ENCODE assay signal across 8 cellular contexts in the genomic region with DNA sequence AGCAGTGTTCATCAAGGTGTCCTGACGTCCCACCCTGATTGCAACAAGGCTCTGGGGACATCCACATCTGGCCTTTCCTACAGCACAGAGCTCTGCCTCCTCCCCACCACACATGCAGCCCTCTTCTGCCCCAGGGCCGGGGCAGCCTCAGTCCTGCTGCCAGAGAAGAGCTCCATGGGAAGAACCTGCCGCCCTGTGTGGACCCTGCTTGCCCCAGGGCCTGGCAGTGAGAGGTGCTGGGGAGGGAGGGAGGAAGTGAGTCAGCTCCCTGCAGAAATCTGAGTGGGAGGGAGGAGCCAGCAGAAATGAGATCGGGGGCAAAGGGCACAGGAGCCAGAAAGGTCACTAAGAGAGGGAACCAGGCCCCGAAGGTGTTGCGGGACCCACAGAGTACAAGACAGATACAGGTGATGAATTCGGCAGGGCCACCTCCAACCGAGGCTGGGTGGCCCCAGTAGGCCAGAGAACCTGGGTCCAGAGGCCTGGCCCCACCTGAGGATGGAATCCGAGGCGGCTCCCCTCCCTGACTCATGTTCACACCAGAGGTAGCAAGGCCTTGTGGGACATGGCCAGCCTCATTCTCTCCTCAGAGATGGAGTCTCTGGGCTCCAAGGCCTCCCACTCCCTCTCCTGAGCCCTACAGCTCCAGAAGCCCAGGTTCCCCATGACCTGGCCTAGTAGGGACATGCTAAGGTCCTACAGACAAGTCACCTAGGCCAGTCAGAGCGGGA. TPM values are rescaled to one million over a fixed set of nuclear protein-coding genes. Genes with fewer than 3 reads are reported as not detected.
DNase-seq lines count a peak whose midpoint lies in the region; ATAC-seq lines count a peak whose summit lies in the region.

No MANE protein-coding gene starts in this region.

- no peak overlapping the region for H3K4me3 ChIP-seq in ectodermal cell (ENCODE audit: insufficient read depth, low read depth, low read length)
- H3K4me3 ChIP-seq in neuronal stem cell (ENCODE audit: low read length in 2 of 2), result no peak overlapping the region

- ATAC-seq in GM21515 (IDR thresholded peaks at IDR 0.05; ENCODE audit: unreplicated experiment), result no peak
- ATAC-seq in GM18868 (IDR thresholded peaks at IDR 0.05; ENCODE audit: unreplicated experiment), result no peak

- no peak overlapping the region for H2AFZ ChIP-seq in neuronal stem cell (ENCODE audit: low read length)

- POLR2A ChIA-PET in activated CD4-positive, alpha-beta T cell treated with anti-CD3 and anti-CD28 coated beads, Interleukin-2, amount 10 ng/mL, durations not matched to agents 7 days and 5 days (lab: Charles Lee), result no interaction called here

- H3K79me1 ChIP-seq in neuronal stem cell (ENCODE audit: low read depth, low read length), result peaks cover 2% of the 10 kb centered on the region

- H2BK5ac ChIP-seq in neuronal stem cell (ENCODE audit: low read length), result peak overlapping the region; percentile 69

- peak overlapping the region; percentile 70 for H3K27ac ChIP-seq in ectodermal cell (ENCODE audit: insufficient read depth, low read depth, low read length, poor library complexity, severe bottlenecking)
- peak overlapping the region; percentile 59 for H3K27ac ChIP-seq in neuronal stem cell (replicated peaks; ENCODE audit: low read length)

- no peaks in the 10 kb centered on the region for H3K36me3 Mint-ChIP-seq in activated CD4-positive, alpha-beta T cell treated with anti-CD3 and anti-CD28 coated beads, Interleukin-2, amount 10 ng/mL, durations not matched to agents 7 days and 5 days (ENCODE audit: low read depth)

- H4K8ac ChIP-seq in neuronal stem cell (ENCODE audit: low read depth, low read length), result no peak overlapping the region

- H3K36me3 ChIP-seq in ectodermal cell (ENCODE audit: control insufficient read depth, insufficient read depth, low read length) (no peaks in the 10 kb centered on the region), neuronal stem cell (replicated peaks in 1 of 2; ENCODE audit: control insufficient read depth in 2 of 2, insufficient read depth in 2 of 2, low read length in 2 of 2) (no peaks in the 10 kb centered on the region)

- H3K27me3 ChIP-seq in ectodermal cell (ENCODE audit: control insufficient read depth, insufficient read depth, low read length, poor library complexity, severe bottlenecking), result no peaks in the 10 kb centered on the region
- no peaks in the 10 kb centered on the region for H3K27me3 ChIP-seq in neuronal stem cell (ENCODE audit: control insufficient read depth in 3 of 3, insufficient read depth in 3 of 3, low read depth in 1 of 3, low read length in 3 of 3)

- H3K27ac Mint-ChIP-seq in activated CD4-positive, alpha-beta T cell treated with anti-CD3 and anti-CD28 coated beads, Interleukin-2, amount 10 ng/mL, durations not matched to agents 7 days and 5 days, result peak overlapping the region; percentile 90

- H3K18ac ChIP-seq in neuronal stem cell (ENCODE audit: low read length), result peak overlapping the region; percentile 95

- peak overlapping the region; percentile 32 for H3K9ac ChIP-seq in neuronal stem cell (ENCODE audit: low read depth, low read length, poor library complexity)

- H2AK5ac ChIP-seq in neuronal stem cell (ENCODE audit: low read depth, low read length), result peak overlapping the region; percentile 77

- CTCF ChIA-PET in activated CD4-positive, alpha-beta T cell treated with anti-CD3 and anti-CD28 coated beads, Interleukin-2, amount 10 ng/mL, durations not matched to agents 7 days and 5 days (lab: Charles Lee), result interaction anchor here (0.7 to 1.9 kb wide), 9 partner anchors 10 to 137 kb away, joined by 3 to 11 read pairs (median 4); a partner anchor contains a TSS

- peaks cover 54% of the 10 kb centered on the region for H3K4me1 Mint-ChIP-seq in activated CD4-positive, alpha-beta T cell treated with anti-CD3 and anti-CD28 coated beads, Interleukin-2, amount 10 ng/mL, durations not matched to agents 7 days and 5 days

- H2BK12ac ChIP-seq in neuronal stem cell (ENCODE audit: low read length), result no peak overlapping the region

- no peak overlapping the region for H2BK120ac ChIP-seq in neuronal stem cell (ENCODE audit: low read depth, low read length)

- H4K91ac ChIP-seq in neuronal stem cell (ENCODE audit: low read depth, low read length, poor library complexity), result no peak overlapping the region

- 87% methylated on average over 11 of the region's 11 CpGs for WGBS in ectodermal cell, 2 experiments
- WGBS in neuronal stem cell (ENCODE audit: extremely low coverage in 2 of 2, insufficient read length in 2 of 2, insufficient replicate concordance in 1 of 2), 2 donors, result no CpG with 5 or more reads among the region's 11 CpGs

- H3K4me3 Mint-ChIP-seq in activated CD4-positive, alpha-beta T cell treated with anti-CD3 and anti-CD28 coated beads, Interleukin-2, amount 10 ng/mL, durations not matched to agents 7 days and 5 days, result peak overlapping the region; percentile 12

- no peak overlapping the region for H3K4ac ChIP-seq in neuronal stem cell (ENCODE audit: low read length)

- H3K4me2 ChIP-seq in neuronal stem cell (ENCODE audit: insufficient read depth, low read length, poor library complexity, severe bottlenecking), result no peak overlapping the region

- peak overlapping the region; percentile 25 for H2BK15ac ChIP-seq in neuronal stem cell (ENCODE audit: low read length)

- no peaks in the 10 kb centered on the region for H3K27me3 Mint-ChIP-seq in activated CD4-positive, alpha-beta T cell treated with anti-CD3 and anti-CD28 coated beads, Interleukin-2, amount 10 ng/mL, durations not matched to agents 7 days and 5 days

- H3K9me3 ChIP-seq in ectodermal cell (ENCODE audit: control insufficient read depth, low read length) (no peaks in the 10 kb centered on the region), neuronal stem cell (replicated peaks in 1 of 2; ENCODE audit: control insufficient read depth in 2 of 2, insufficient read depth in 1 of 2, low read depth in 1 of 2, low read length in 2 of 2) (no peaks in the 10 kb centered on the region)

- H3K23ac ChIP-seq in neuronal stem cell (ENCODE audit: low read depth, low read length, poor library complexity), result peak overlapping the region; percentile 19

- no peaks in the 10 kb centered on the region for H3K9me3 Mint-ChIP-seq in activated CD4-positive, alpha-beta T cell treated with anti-CD3 and anti-CD28 coated beads, Interleukin-2, amount 10 ng/mL, durations not matched to agents 7 days and 5 days

- H3K4me1 ChIP-seq in ectodermal cell (ENCODE audit: control insufficient read depth, insufficient read depth, low read length) (peaks cover 51% of the 10 kb centered on the region), neuronal stem cell (ENCODE audit: control insufficient read depth in 2 of 2, insufficient read depth in 1 of 2, low read depth in 1 of 2, low read length in 2 of 2) (peaks cover 24 to 33% of the 10 kb centered on the region in 2 donors)

- DNase-seq in SIG-M5 treated with dmso at 0.1 percent for 504 hours (lab: John Stamatoyannopoulos, UW; ENCODE audit: unreplicated experiment) (peak; percentile 50), SIG-M5 (lab: John Stamatoyannopoulos, UW) (no peak), neuronal stem cell (ENCODE audit: low spot score) (no peak), mesenteric fat pad (ENCODE audit: low spot score) (no peak)
- DNase-seq in activated CD4-positive, alpha-beta T cell treated with anti-CD3 and anti-CD28 coated beads, Interleukin-2, amount 10 ng/mL, durations not matched to agents 7 days and 5 days, result peak; percentile 64

- H3K14ac ChIP-seq in neuronal stem cell (ENCODE audit: low read length), result peak overlapping the region; percentile 11

RNA-seq across cellular contexts. Expression of a gene that starts 24.8 kb away (rescaled TPM):
- 100 to 1,000 TPM in 1 of 2 experiments, 10 to 100 TPM in 1; 82.2 to 101 TPM for total RNA-seq in activated CD4-positive, alpha-beta T cell treated with anti-CD3 and anti-CD28 coated beads, Interleukin-2, amount 10 ng/mL, durations not matched to agents 7 days and 5 days
- polyA plus RNA-seq in ectodermal cell (2013, experiment 1 of 4), result 33.1 TPM
- polyA plus RNA-seq in ectodermal cell (2013, experiment 2 of 4), result 37.6 TPM
- 25.2 TPM for polyA plus RNA-seq in ectodermal cell (2013, experiment 3 of 4)
- 25.3 TPM for polyA plus RNA-seq in ectodermal cell (2013, experiment 4 of 4)
- 12.3 TPM for polyA plus RNA-seq in neuronal stem cell (2013, experiment 1 of 2)
- 12.3 TPM for polyA plus RNA-seq in neuronal stem cell (2013, experiment 2 of 2)
- 48.6 TPM for total RNA-seq in mesenteric fat pad

Comparison
In these comparisons a context has a peak if more than half of its experiments do, and no peak if none do; other contexts are left out.
1. DNase-seq: peak in SIG-M5 treated with dmso at 0.1 percent for 504 hours (single experiment) and activated CD4-positive, alpha-beta T cell treated with anti-CD3 and anti-CD28 coated beads, Interleukin-2, amount 10 ng/mL, durations not matched to agents 7 days and 5 days (single experiment); none in SIG-M5 (single experiment), neuronal stem cell (single experiment) and mesenteric fat pad (single experiment).